ENCODE assay signal across 8 cellular contexts in genomic region chr14:64337901-64338615, GRCh38. TPM values are rescaled to one million over a fixed set of nuclear protein-coding genes. Genes with fewer than 3 reads are reported as not detected.
DNase-seq lines count a peak whose midpoint lies in the region; ATAC-seq and TF ChIP-seq lines count a peak whose summit lies in the region.

No MANE protein-coding gene starts in this region.

- peak overlapping the region; percentile 95 for H3K4me3 Mint-ChIP-seq in CD14-positive monocyte
- peak overlapping the region; percentile 98 for H3K4me3 Mint-ChIP-seq in T-helper 17 cell
- peak overlapping the region; percentile 96 for H3K4me3 Mint-ChIP-seq in memory B cell

- TF ChIP-seq EP300 in stomach (IDR thresholded peaks at IDR 0.05), result no peak

- H3K27ac Mint-ChIP-seq in CD14-positive monocyte, result peak overlapping the region in 5 of 7 donors; percentile 3 to 83 (median 75)
- H3K27ac Mint-ChIP-seq in T-helper 17 cell, result peak overlapping the region; percentile 92
- H3K27ac Mint-ChIP-seq in memory B cell, result peak overlapping the region; percentile 94

- H3K9me3 ChIP-seq in T-helper 17 cell (ENCODE audit: control insufficient read depth, low read length, poor library complexity, severe bottlenecking) (no peaks in the 10 kb centered on the region), endocrine pancreas (ENCODE audit: control insufficient read depth, low read length) (no peaks in the 10 kb centered on the region), stomach (peaks cover 0 to 8% (median 0%) of the 10 kb centered on the region in 4 donors)

- H3K36me3 ChIP-seq in endocrine pancreas (ENCODE audit: control insufficient read depth, insufficient read depth, low read length), result no peaks in the 10 kb centered on the region
- H3K36me3 ChIP-seq in stomach, result no peaks in the 10 kb centered on the region

- peaks cover 0 to 2% (median 0%) of the 10 kb centered on the region in 3 donors for H3K27me3 Mint-ChIP-seq in CD14-positive monocyte (ENCODE audit: low read depth in 3 of 3)
- H3K27me3 Mint-ChIP-seq in T-helper 17 cell, result no peaks in the 10 kb centered on the region
- H3K27me3 Mint-ChIP-seq in memory B cell, result no peaks in the 10 kb centered on the region

- H3K36me3 Mint-ChIP-seq in CD14-positive monocyte (peaks cover 0 to 2% of the 10 kb centered on the region in 2 donors), T-helper 17 cell (ENCODE audit: low read depth) (no peaks in the 10 kb centered on the region), memory B cell (peaks cover 5% of the 10 kb centered on the region)

- TF ChIP-seq CTCF in CD14-positive monocyte (IDR thresholded peaks at IDR 0.05), result no peak
- TF ChIP-seq CTCF in stomach (IDR thresholded peaks at IDR 0.05), result no peak

- WGBS in stomach, 5 donors, result 0 to 1% (median 0%) methylated on average over 15 to 48 of the region's 48 CpGs

- H3K4me1 Mint-ChIP-seq in CD14-positive monocyte, result peaks cover 19% of the 10 kb centered on the region
- peaks cover 14% of the 10 kb centered on the region for H3K4me1 Mint-ChIP-seq in T-helper 17 cell
- peaks cover 20% of the 10 kb centered on the region for H3K4me1 Mint-ChIP-seq in memory B cell

- ATAC-seq in GM18519 (IDR thresholded peaks at IDR 0.05; ENCODE audit: low FRiP score, unreplicated experiment) (peak; percentile 37), HG02973 (IDR thresholded peaks at IDR 0.05; ENCODE audit: unreplicated experiment) (peak; percentile 58), T-helper 17 cell (peak; percentile 72), memory B cell (ENCODE audit: low read depth) (peak; percentile 70)

- no peaks in the 10 kb centered on the region for H3K27me3 ChIP-seq in endocrine pancreas (ENCODE audit: control insufficient read depth, insufficient read depth, low read length)
- no peaks in the 10 kb centered on the region for H3K27me3 ChIP-seq in stomach

- H3K27ac ChIP-seq in stomach, result peak overlapping the region; percentile 87 to 91 (median 89)

- intact Hi-C loops in CD14-positive monocyte (cut with micrococcal nuclease) (no loop called here), stomach (cut with DNase I; ENCODE audit: low total_unique reads) (no loop called here)

- peak overlapping the region; percentile 6 for H3K9ac ChIP-seq in endocrine pancreas (ENCODE audit: control insufficient read depth, insufficient read depth, low read length)

- DNase-seq in CD14-positive monocyte (ENCODE audit: low spot score) (peak; percentile 61), NCI-H146 treated with DMSO at 0.1 percent for 48 hours (lab: John Stamatoyannopoulos, UW; ENCODE audit: unreplicated experiment) (peak; percentile 78), T-helper 17 cell (peak in 2 of 3 donors; percentile 12 to 42), memory B cell (ENCODE audit: low spot score in 2 of 2) (peak; percentile 51 to 64), stomach (peak; percentile 31)

- no peak for TF ChIP-seq POLR2A in stomach (IDR thresholded peaks at IDR 0.05)

- peak overlapping the region; percentile 40 for H3K4me3 ChIP-seq in endocrine pancreas (ENCODE audit: control insufficient read depth, insufficient read depth, low read length)
- H3K4me3 ChIP-seq in stomach, result peak overlapping the region; percentile 72 to 90 (median 75)

- peaks cover 7 to 23% (median 17%) of the 10 kb centered on the region in 7 donors for H3K9me3 Mint-ChIP-seq in CD14-positive monocyte
- peaks cover 7% of the 10 kb centered on the region for H3K9me3 Mint-ChIP-seq in memory B cell

- H3K4me1 ChIP-seq in endocrine pancreas (ENCODE audit: control insufficient read depth, insufficient read depth, low read length), result peaks cover 7% of the 10 kb centered on the region
- H3K4me1 ChIP-seq in stomach, result peaks cover 7 to 21% (median 13%) of the 10 kb centered on the region in 4 donors

RNA-seq across cellular contexts. Expression of gene ESR2, which starts 43.9 kb away (rescaled TPM):
- polyA plus RNA-seq in CD14-positive monocyte (not detected), stomach (under 1 TPM in 1 of 3 donors, not detected in 2; 0.08 TPM)
- total RNA-seq in T-helper 17 cell (under 1 TPM; 0.29 to 0.42 TPM), stomach (1 to 10 TPM in 1 of 5 donors, under 1 TPM in 1, not detected in 3; 0.58 to 1.3 TPM)

RNA-seq across cellular contexts. Expression of gene MTHFD1, which starts 50.1 kb away (rescaled TPM):
- polyA plus RNA-seq in CD14-positive monocyte, result 10 to 100 TPM; 14.3 to 21.3 TPM
- total RNA-seq in T-helper 17 cell, result 10 to 100 TPM; 29.0 to 31.1 TPM
- total RNA-seq in stomach, result 10 to 100 TPM in 4 of 5 donors, 1 to 10 TPM in 1; 8.4 to 42.0 (median 31.9) TPM
- polyA plus RNA-seq in stomach, result 10 to 100 TPM; 13.3 to 29.7 (median 19.5) TPM

Comparison
In these comparisons a context has a peak if more than half of its experiments do, and no peak if none do; other contexts are left out.
1. Peak in every context shown above with its lines: DNase-seq, ATAC-seq, H3K4me3 ChIP-seq and H3K27ac ChIP-seq.
2. DNase-seq: peak in every context shown above with its lines; median percentile 78 in NCI-H146 treated with DMSO at 0.1 percent for 48 hours; 61 in CD14-positive monocyte; 58 in memory B cell; 31 in stomach; 27 in T-helper 17 cell.